In the genomic region with DNA sequence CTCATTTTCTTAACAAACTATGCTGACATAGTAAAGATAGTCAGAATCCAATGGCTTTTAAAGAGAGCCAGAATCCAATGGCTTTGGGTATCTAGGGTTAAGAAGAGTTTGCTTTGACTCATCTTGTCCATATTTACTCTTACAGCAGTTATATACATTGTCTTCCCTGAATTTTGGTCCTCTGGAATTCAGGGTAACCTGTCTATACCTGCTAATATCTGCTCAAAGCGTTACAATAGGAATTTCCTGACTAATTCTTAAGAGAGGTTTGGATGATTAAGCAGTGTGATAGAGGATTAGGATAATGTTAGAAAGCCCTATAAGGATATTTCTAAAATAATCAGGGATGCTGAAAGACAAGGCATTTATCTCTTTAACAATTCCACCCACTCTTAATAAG, we compare ENCODE assay signal across 24 cellular contexts. TPM values are rescaled to one million over a fixed set of nuclear protein-coding genes. Genes with fewer than 3 reads are reported as not detected.
"Had no signal": no experiment of that assay in that cellular context is flagged by ENCODE, and none has a peak within 500 bp of the region (broad histone marks: within the 10 kb centered on the region; RNA-seq: fewer than 3 reads in every experiment).

No MANE protein-coding gene starts in this region.

- H3K9me3 ChIP-seq: heart left ventricle, ovary, right atrium auricular region, sigmoid colon, testis, tibial nerve, upper lobe of right lung, vagina had no signal

- H3K27ac Mint-ChIP-seq: naive thymus-derived CD4-positive, alpha-beta T cell; nephron progenitor cell; stimulated activated naive B cell treated with anti-CD40 and anti-IgM and Interleukin-4, amounts not matched to agents 10 μg/mL and 1 μg/mL and 100 μg/mL, for 72 hours; stimulated activated naive CD8-positive, alpha-beta T cell treated with anti-CD3 and anti-CD28 coated beads, Interleukin-15, amount 100 ng/mL, for 72 hours had no signal

- ATAC-seq: heart left ventricle; left lobe of liver; naive thymus-derived CD4-positive, alpha-beta T cell; stimulated activated naive B cell treated with anti-CD40 and anti-IgM and Interleukin-4, amounts not matched to agents 10 μg/mL and 1 μg/mL and 100 μg/mL, for 72 hours; stimulated activated naive CD8-positive, alpha-beta T cell treated with anti-CD3 and anti-CD28 coated beads, Interleukin-15, amount 100 ng/mL, for 72 hours; upper lobe of right lung had no signal

- H3K4me1 Mint-ChIP-seq: naive thymus-derived CD4-positive, alpha-beta T cell; stimulated activated naive B cell treated with anti-CD40 and anti-IgM and Interleukin-4, amounts not matched to agents 10 μg/mL and 1 μg/mL and 100 μg/mL, for 72 hours; stimulated activated naive CD8-positive, alpha-beta T cell treated with anti-CD3 and anti-CD28 coated beads, Interleukin-15, amount 100 ng/mL, for 72 hours had no signal

- H3K36me3 ChIP-seq: heart left ventricle, ovary, right atrium auricular region, sigmoid colon, tibial nerve, upper lobe of right lung, vagina had no signal

- H3K4me3 Mint-ChIP-seq: naive thymus-derived CD4-positive, alpha-beta T cell; nephron progenitor cell; stimulated activated naive B cell treated with anti-CD40 and anti-IgM and Interleukin-4, amounts not matched to agents 10 μg/mL and 1 μg/mL and 100 μg/mL, for 72 hours; stimulated activated naive CD8-positive, alpha-beta T cell treated with anti-CD3 and anti-CD28 coated beads, Interleukin-15, amount 100 ng/mL, for 72 hours had no signal

- H3K4me1 ChIP-seq: upper lobe of right lung had no signal

- H3K4me3 ChIP-seq: heart left ventricle, ovary, right atrium auricular region, sigmoid colon, skin epidermis, testis, tibial nerve, upper lobe of right lung, vagina had no signal

- H3K36me3 Mint-ChIP-seq: stimulated activated naive B cell treated with anti-CD40 and anti-IgM and Interleukin-4, amounts not matched to agents 10 μg/mL and 1 μg/mL and 100 μg/mL, for 72 hours had no signal

- FAIRE-seq: islet of Langerhans had no signal

- DNase-seq: effector memory CD4-positive, alpha-beta T cell; erythroblast; foreskin melanocyte; heart left ventricle; mammary epithelial cell; naive thymus-derived CD4-positive, alpha-beta T cell; nephron progenitor cell; ovary; sigmoid colon; stimulated activated CD4-positive, alpha-beta T cell treated with anti-CD3 and anti-CD28 coated beads, Interleukin-2, amount 100 ng/mL, for 24 hours; stimulated activated CD4-positive, alpha-beta T cell treated with anti-CD3 and anti-CD28 coated beads, Interleukin-4, amount 100 ng/mL, for 4 hours; stimulated activated naive B cell treated with anti-CD40 and anti-IgM and Interleukin-4, amounts not matched to agents 10 μg/mL and 1 μg/mL and 100 μg/mL, for 72 hours; stimulated activated naive CD8-positive, alpha-beta T cell treated with anti-CD3 and anti-CD28 coated beads, Interleukin-15, amount 100 ng/mL, for 72 hours; testis; upper lobe of right lung had no signal

- H3K27me3 ChIP-seq: ovary, testis, vagina had no signal

- H3K27ac ChIP-seq: heart left ventricle, ovary, right atrium auricular region, sigmoid colon, skin epidermis, testis, tibial nerve, upper lobe of right lung, vagina had no signal

- H3K9me3 Mint-ChIP-seq: nephron progenitor cell; stimulated activated naive B cell treated with anti-CD40 and anti-IgM and Interleukin-4, amounts not matched to agents 10 μg/mL and 1 μg/mL and 100 μg/mL, for 72 hours had no signal

RNA-seq across cellular contexts. Expression of a gene that starts 2.0 kb away (rescaled TPM):
- total RNA-seq: left lobe of liver, mesenteric fat pad, mononuclear cell, right atrium auricular region, subcutaneous adipose tissue had no signal
